In genomic region chr12:6644257-6644596, GRCh38 we compare ENCODE assay signal across 1 cellular context.
TF ChIP-seq lines count a peak whose summit lies in the region.

No MANE protein-coding gene starts in this region.

TF ChIP-seq in HepG2, 621 proteins besides CTCF, POLR2A, EP300 and RAD21:
- TF ChIP-seq ZNF883 (CRISPR knock-in tag; IDR thresholded peaks at IDR 0.05; ENCODE audit: not compliant biosample characterization): no peak
- no peak for TF ChIP-seq ZNF891 (CRISPR knock-in tag; IDR thresholded peaks at IDR 0.05)
- no peak for TF ChIP-seq ZNF598 (CRISPR knock-in tag; IDR thresholded peaks at IDR 0.05; ENCODE audit: borderline replicate concordance)
- 0 out of 2 replicates have a peak, but pooled peaks have one; percentile 12 for TF ChIP-seq ZFY (CRISPR knock-in tag; IDR thresholded peaks at IDR 0.05)
- TF ChIP-seq GABPB1 (CRISPR knock-in tag; IDR thresholded peaks at IDR 0.05): peak; percentile 41; the same call in 1 of the 2 replicates
- peak; percentile 86; the same call in 1 of the 2 replicates for TF ChIP-seq ZNF274 (CRISPR knock-in tag; IDR thresholded peaks at IDR 0.05)
- no peak for TF ChIP-seq ISX (CRISPR knock-in tag; conservative IDR thresholded peaks at IDR 0.05)
- TF ChIP-seq ELK4 (CRISPR knock-in tag; IDR thresholded peaks at IDR 0.05; ENCODE audit: borderline replicate concordance): no peak
- TF ChIP-seq PHF20 (CRISPR knock-in tag; IDR thresholded peaks at IDR 0.05): peak; percentile 74; the same call in 1 of the 2 replicates
- TF ChIP-seq BORCS8-MEF2B (CRISPR knock-in tag; IDR thresholded peaks at IDR 0.05): no peak
- peak; percentile 11; the same call in 1 of the 2 replicates for TF ChIP-seq ZNF687 (CRISPR knock-in tag; IDR thresholded peaks at IDR 0.05)
- TF ChIP-seq GABPA (IDR thresholded peaks at IDR 0.05; ENCODE audit: low read depth, low read length): peak; percentile 68
- TF ChIP-seq GABPA (CRISPR knock-in tag; IDR thresholded peaks at IDR 0.05; ENCODE audit: low read depth): peak; percentile 89
- no peak for TF ChIP-seq ZNF205 (CRISPR knock-in tag; IDR thresholded peaks at IDR 0.05)
- no peak for TF ChIP-seq SP2 (CRISPR knock-in tag; IDR thresholded peaks at IDR 0.05)
- peak; percentile 83 for TF ChIP-seq ELF1 (CRISPR knock-in tag; IDR thresholded peaks at IDR 0.05)
- no peak for TF ChIP-seq ZBTB8A (CRISPR knock-in tag; IDR thresholded peaks at IDR 0.05; ENCODE audit: borderline replicate concordance, low read depth)
- peak; percentile 77 for TF ChIP-seq KAT8 (CRISPR knock-in tag; IDR thresholded peaks at IDR 0.05)
- 0 out of 2 replicates have a peak, but pooled peaks have one; percentile 20 for TF ChIP-seq TAF1 (CRISPR knock-in tag; IDR thresholded peaks at IDR 0.05)
- TF ChIP-seq RBFOX2 (IDR thresholded peaks at IDR 0.05; ENCODE audit: low read depth, low read length): 0 out of 2 replicates have a peak, but pooled peaks have one; percentile 22
- TF ChIP-seq NFKB2 (CRISPR knock-in tag; IDR thresholded peaks at IDR 0.05; ENCODE audit: borderline replicate concordance): 0 out of 2 replicates have a peak, but pooled peaks have one; percentile 35
- no peak for TF ChIP-seq FLYWCH1 (CRISPR knock-in tag; IDR thresholded peaks at IDR 0.05)
- TF ChIP-seq ZNF496 (CRISPR knock-in tag; IDR thresholded peaks at IDR 0.05; ENCODE audit: insufficient replicate concordance): no peak
- TF ChIP-seq ZNF574 (CRISPR knock-in tag; IDR thresholded peaks at IDR 0.05): 0 out of 2 replicates have a peak, but pooled peaks have one; percentile 28
- TF ChIP-seq POLR2G (IDR thresholded peaks at IDR 0.05; ENCODE audit: low read depth, low read length): peak; percentile 49; the same call in 1 of the 2 replicates
- peak; percentile 40 for TF ChIP-seq SAP130 (CRISPR knock-in tag; IDR thresholded peaks at IDR 0.05; ENCODE audit: low read depth)
- TF ChIP-seq ARNT (IDR thresholded peaks at IDR 0.05): no peak
- peak; percentile 74 for TF ChIP-seq POLR2AphosphoS5 (IDR thresholded peaks at IDR 0.05; ENCODE audit: low read depth, low read length)
TF ChIP-seq in HepG2: peak in this region for 15.
